ENCODE assay signal across 8 cellular contexts in genomic region chr3:81760924-81761903, GRCh38. TPM values are rescaled to one million over a fixed set of nuclear protein-coding genes. Genes with fewer than 3 reads are reported as not detected.
DNase-seq lines count a peak whose midpoint lies in the region; ATAC-seq and TF ChIP-seq lines count a peak whose summit lies in the region.

Gene GBE1 (minus strand): TSS chr3:81761645. CDS start chr3:81761517, 128 bp downstream.

- H3K4me1 ChIP-seq in GM23248 (ENCODE audit: insufficient read depth), result peaks cover 55% of the 10 kb centered on the region
- peaks cover 16% of the 10 kb centered on the region for H3K4me1 ChIP-seq in RWPE2 (ENCODE audit: insufficient read depth, poor library complexity, severe bottlenecking)

- ATAC-seq in RWPE2 (ENCODE audit: low read depth), result peak; percentile 85

- peak within 1 kb of the TSS; percentile 95 for H3K4me2 ChIP-seq in GM23248 (ENCODE audit: unreplicated experiment)

- peaks cover 13% of the 10 kb centered on the region for H3K36me3 ChIP-seq in GM23248 (ENCODE audit: low read depth)
- H3K36me3 ChIP-seq in RWPE2 (ENCODE audit: low read depth), result peaks cover 39% of the 10 kb centered on the region

- no peaks in the 10 kb centered on the region for H3K27me3 ChIP-seq in GM23248 (replicated peaks; ENCODE audit: insufficient read depth)
- H3K27me3 ChIP-seq in RWPE2 (ENCODE audit: insufficient read depth, poor library complexity, severe bottlenecking), result no peaks in the 10 kb centered on the region

- H3K79me2 ChIP-seq in GM23248 (ENCODE audit: insufficient read depth), result peaks cover 45% of the 10 kb centered on the region

- H3K27ac ChIP-seq in GM23248, result peak within 1 kb of the TSS; percentile 99
- H3K27ac ChIP-seq in RWPE2 (ENCODE audit: poor library complexity, severe bottlenecking), result peak within 1 kb of the TSS; percentile 92

- H3K4me1 Mint-ChIP-seq in nephron, result peaks cover 26% of the 10 kb centered on the region
- H3K4me1 Mint-ChIP-seq in stimulated activated naive CD8-positive, alpha-beta T cell treated with anti-CD3 and anti-CD28 coated beads, Interleukin-15, Interleukin-2, amounts not matched to agents 100 ng/mL and 50 ng/mL, for 24 hours (ENCODE audit: low read depth), result peaks cover 47% of the 10 kb centered on the region

- H3K27me3 Mint-ChIP-seq in nephron (ENCODE audit: low read depth), result no peaks in the 10 kb centered on the region
- no peaks in the 10 kb centered on the region for H3K27me3 Mint-ChIP-seq in stimulated activated naive CD8-positive, alpha-beta T cell treated with anti-CD3 and anti-CD28 coated beads, Interleukin-15, Interleukin-2, amounts not matched to agents 100 ng/mL and 50 ng/mL, for 24 hours

- peaks cover 39% of the 10 kb centered on the region for H3K36me3 Mint-ChIP-seq in nephron (ENCODE audit: low read depth)
- peaks cover 47% of the 10 kb centered on the region for H3K36me3 Mint-ChIP-seq in stimulated activated naive CD8-positive, alpha-beta T cell treated with anti-CD3 and anti-CD28 coated beads, Interleukin-15, Interleukin-2, amounts not matched to agents 100 ng/mL and 50 ng/mL, for 24 hours (ENCODE audit: low read depth)

- H3K9me3 ChIP-seq in GM23248 (ENCODE audit: low read depth), result no peaks in the 10 kb centered on the region
- no peaks in the 10 kb centered on the region for H3K9me3 ChIP-seq in RWPE2 (ENCODE audit: severe bottlenecking)

- 0 to 1% methylated on average over 60 to 79 of the region's 88 CpGs for WGBS in GM23248 (ENCODE audit: low coverage in 1 of 2, low lambda C conversion rate in 2 of 2, missing lambda C conversion rate in 2 of 2), 2 experiments

- DNase-seq in ELF-1 (ENCODE audit: low read depth, low spot score) (peak; percentile 93), GM23248 (peak; percentile 98), Kasumi-1 (lab: John Stamatoyannopoulos, UW) (peak; percentile 97 to 98), RWPE2 (ENCODE audit: low spot score) (peak; percentile 96), fibroblast of the aortic adventitia (ENCODE audit: low read depth) (peak; percentile 97)
- peak; percentile 80 for DNase-seq in activated T-helper 9 cell treated with anti-CD3 and anti-CD28 coated beads, Interleukin-2, amount 50 U/mL, for 16 hours (ENCODE audit: low read depth)

- H3K9me3 Mint-ChIP-seq in nephron, result peaks cover under 1% of the 10 kb centered on the region
- peaks cover 14% of the 10 kb centered on the region for H3K9me3 Mint-ChIP-seq in stimulated activated naive CD8-positive, alpha-beta T cell treated with anti-CD3 and anti-CD28 coated beads, Interleukin-15, Interleukin-2, amounts not matched to agents 100 ng/mL and 50 ng/mL, for 24 hours

- H3K9ac ChIP-seq in GM23248, result peak within 1 kb of the TSS; percentile 95

- in situ Hi-C loops in GM23248 (cut with MboI), result no loop called here

- H3K4me3 Mint-ChIP-seq in nephron, result peak within 1 kb of the TSS; percentile 92 to 97 (median 97)
- peak within 1 kb of the TSS; percentile 94 for H3K4me3 Mint-ChIP-seq in stimulated activated naive CD8-positive, alpha-beta T cell treated with anti-CD3 and anti-CD28 coated beads, Interleukin-15, Interleukin-2, amounts not matched to agents 100 ng/mL and 50 ng/mL, for 24 hours

- peak within 1 kb of the TSS; percentile 96 to 99 (median 99) for H3K27ac Mint-ChIP-seq in nephron
- H3K27ac Mint-ChIP-seq in stimulated activated naive CD8-positive, alpha-beta T cell treated with anti-CD3 and anti-CD28 coated beads, Interleukin-15, Interleukin-2, amounts not matched to agents 100 ng/mL and 50 ng/mL, for 24 hours, result peak within 1 kb of the TSS; percentile 98

- TF ChIP-seq CTCF in RWPE2 (IDR thresholded peaks at IDR 0.05; ENCODE audit: poor library complexity, severe bottlenecking) (peak; percentile 67), fibroblast of the aortic adventitia (IDR thresholded peaks at IDR 0.05; ENCODE audit: insufficient read depth, low read length) (peak; percentile 49), nephron (IDR thresholded peaks at IDR 0.05; ENCODE audit: unreplicated experiment in 3 of 3) (peak; percentile 35 to 39 (median 35))

- no peaks in the 10 kb centered on the region for H4K20me1 ChIP-seq in GM23248 (ENCODE audit: insufficient read depth)

- peaks cover 63% of the 10 kb centered on the region for H3F3A ChIP-seq in GM23248 (ENCODE audit: insufficient read depth)

- H2AFZ ChIP-seq in GM23248, result peak within 1 kb of the TSS; percentile 81

- H3K4me3 ChIP-seq in GM23248 (peak within 1 kb of the TSS; percentile 96), RWPE2 (ENCODE audit: severe bottlenecking) (peak within 1 kb of the TSS; percentile 56), fibroblast of the aortic adventitia (ENCODE audit: low read depth, low read length) (peak within 1 kb of the TSS; percentile 79)

- no peaks in the 10 kb centered on the region for H3K9me2 ChIP-seq in GM23248 (ENCODE audit: insufficient read depth)

RNA-seq across cellular contexts. Expression of gene GBE1, which starts in this region (rescaled TPM):
- 164 and 166 TPM in 2 replicates for total RNA-seq in GM23248 (2014; rRNA removed; shearing (Covaris generic))
- 130 and 135 TPM in 2 replicates for polyA plus RNA-seq in GM23248 (2016; fragmentation: Nextera tagmentation; extraction: Ambion mirVana)
- 117 and 204 TPM in 2 replicates for total RNA-seq in fibroblast of the aortic adventitia (ENCODE audit: low replicate concordance)

Comparison
In these comparisons a context has a peak if more than half of its experiments do, and no peak if none do; other contexts are left out.
1. Peak in every context shown above with its lines: DNase-seq, ATAC-seq, H3K4me3 ChIP-seq and H3K27ac ChIP-seq.